In the genomic region with DNA sequence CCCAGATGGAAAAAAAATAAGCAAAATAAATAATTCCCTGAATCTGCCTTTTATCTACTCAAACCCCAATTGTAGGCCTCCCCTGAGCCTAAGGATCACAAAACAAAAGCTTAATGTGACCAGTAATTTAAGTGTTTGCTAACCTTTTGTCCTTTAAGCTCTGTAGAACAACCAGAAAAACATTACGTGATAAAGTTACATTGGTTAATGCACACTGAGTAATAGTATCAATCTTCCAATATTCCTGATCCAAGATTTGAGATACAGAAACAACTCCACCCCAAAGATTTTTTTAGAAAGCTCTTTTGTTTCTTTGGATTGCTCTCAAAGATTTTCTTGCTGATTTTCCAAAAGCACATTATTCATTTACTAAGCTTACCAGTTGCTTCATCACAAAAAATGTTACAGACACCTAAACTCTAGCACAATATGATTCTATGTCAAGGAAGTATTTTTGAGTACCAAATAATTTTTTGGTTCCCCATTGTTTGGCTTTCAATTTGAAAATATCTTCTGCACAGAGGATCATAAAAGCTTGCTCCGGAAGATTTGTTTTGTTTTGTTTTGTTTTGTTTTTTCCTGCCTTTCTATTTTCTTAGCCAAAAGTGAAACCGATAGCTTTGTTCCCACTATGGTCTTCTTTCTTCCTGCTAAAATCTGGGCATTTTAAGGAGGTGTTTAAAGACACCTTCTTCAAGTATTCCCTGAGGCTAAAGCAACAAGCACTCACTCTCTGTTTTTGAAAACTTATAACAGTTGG, we compare ENCODE assay signal across 13 cellular contexts. TPM values are rescaled to one million over a fixed set of nuclear protein-coding genes. Genes with fewer than 3 reads are reported as not detected.
A peak's percentile ranks its signal among the peaks of the same experiment; 100 is the strongest.
DNase-seq lines count a peak whose midpoint lies in the region; ATAC-seq and TF ChIP-seq lines count a peak whose summit lies in the region.
"Had no signal": no experiment of that assay in that cellular context is flagged by ENCODE, and none has a peak within 500 bp of the region (broad histone marks: within the 10 kb centered on the region; RNA-seq: fewer than 3 reads in every experiment).

No MANE protein-coding gene starts in this region.

- H3K27me3 ChIP-seq in mesenchymal stem cell (ENCODE audit: control insufficient read depth in 1 of 2, insufficient read depth in 1 of 2, low read length in 2 of 2), result no peaks in the 10 kb centered on the region
- no peaks in the 10 kb centered on the region for H3K27me3 ChIP-seq in upper lobe of left lung

- no peaks in the 10 kb centered on the region for H3K36me3 ChIP-seq in mesenchymal stem cell (ENCODE audit: control insufficient read depth in 1 of 2, insufficient read depth in 2 of 2, low read depth in 1 of 2, low read length in 2 of 2)
- H3K36me3 ChIP-seq in upper lobe of left lung, result no peaks in the 10 kb centered on the region

- H2BK12ac ChIP-seq in mesenchymal stem cell (ENCODE audit: low read length in 2 of 2), result no peak overlapping the region

- H2AK5ac ChIP-seq in mesenchymal stem cell (ENCODE audit: low read length, severe bottlenecking), result no peak overlapping the region

- H3K36me3 Mint-ChIP-seq in MCF 10A (ENCODE audit: insufficient read depth, unreplicated experiment), result no peaks in the 10 kb centered on the region
- H3K36me3 Mint-ChIP-seq in natural killer cell treated with Interleukin-12 subunit alpha and Interleukin-12 subunit beta and Interleukin-15 and Interleukin-18, amount 100 ng/mL, for 72 hours, result no peaks in the 10 kb centered on the region
- H3K36me3 Mint-ChIP-seq: stimulated activated memory B cell treated with anti-CD40 and anti-IgM and Interleukin-4, amounts not matched to agents 10 μg/mL and 1 μg/mL and 100 μg/mL, for 72 hours had no signal

- POLR2A ChIA-PET in MCF 10A (lab: Yijun Ruan, JAX), result interaction anchor here (0.6 to 1.1 kb wide), 2 partner anchors 17 to 48 kb away, joined by 3 read pairs; no protein-coding TSS in a partner anchor

- peaks cover 9% of the 10 kb centered on the region for H3K4me1 Mint-ChIP-seq in MCF 10A (ENCODE audit: insufficient read depth, unreplicated experiment)
- H3K4me1 Mint-ChIP-seq in natural killer cell treated with Interleukin-12 subunit alpha and Interleukin-12 subunit beta and Interleukin-15 and Interleukin-18, amount 100 ng/mL, for 72 hours (ENCODE audit: low read depth in 2 of 2), result no peaks in the 10 kb centered on the region
- H3K4me1 Mint-ChIP-seq: stimulated activated memory B cell treated with anti-CD40 and anti-IgM and Interleukin-4, amounts not matched to agents 10 μg/mL and 1 μg/mL and 100 μg/mL, for 72 hours; T-helper 17 cell had no signal

- WGBS in mesenchymal stem cell, result 78% methylated on average over 2 of the region's 3 CpGs
- 41 to 46% methylated on average over 3 of the region's 3 CpGs for WGBS in upper lobe of left lung, 2 donors

- no peak for TF ChIP-seq EP300 in upper lobe of left lung (IDR thresholded peaks at IDR 0.05)

- CTCF ChIA-PET in MCF 10A (lab: Yijun Ruan, JAX), result interaction anchor here (0.6 to 4.1 kb wide), 4 partner anchors 18 to 484 kb away, joined by 3 to 26 read pairs (median 6); no protein-coding TSS in a partner anchor

- H3K9me3 Mint-ChIP-seq in MCF 10A (ENCODE audit: unreplicated experiment), result no peaks in the 10 kb centered on the region
- no peaks in the 10 kb centered on the region for H3K9me3 Mint-ChIP-seq in natural killer cell treated with Interleukin-12 subunit alpha and Interleukin-12 subunit beta and Interleukin-15 and Interleukin-18, amount 100 ng/mL, for 72 hours
- H3K9me3 Mint-ChIP-seq: stimulated activated memory B cell treated with anti-CD40 and anti-IgM and Interleukin-4, amounts not matched to agents 10 μg/mL and 1 μg/mL and 100 μg/mL, for 72 hours had no signal

- H3K4me1 ChIP-seq in mesenchymal stem cell (ENCODE audit: control insufficient read depth, insufficient read depth, low read depth, low read length) (peaks cover 2% of the 10 kb centered on the region), upper lobe of left lung (peaks cover 0 to 9% (median 2%) of the 10 kb centered on the region in 4 donors)

- no peaks in the 10 kb centered on the region for H3K9me3 ChIP-seq in mesenchymal stem cell (ENCODE audit: control insufficient read depth, low read length)
- no peaks in the 10 kb centered on the region for H3K9me3 ChIP-seq in upper lobe of left lung

- H2BK15ac ChIP-seq in mesenchymal stem cell (ENCODE audit: low read depth, poor library complexity, severe bottlenecking), result no peak overlapping the region

- BruUV-seq in MCF 10A (replicated peaks; lab: Mats Ljungman, UMichigan), result no TSS peak

- H2BK5ac ChIP-seq in mesenchymal stem cell (ENCODE audit: low read depth, low read length, poor library complexity, severe bottlenecking), result no peak overlapping the region

- DNase-seq in NCI-H1092 treated with DMSO at 0.1 percent for 48 hours (lab: John Stamatoyannopoulos, UW) (peak; percentile 7), NCI-H1092 (lab: John Stamatoyannopoulos, UW) (no peak), MCF 10A (ENCODE audit: unreplicated experiment) (no peak), mesenchymal stem cell (no peak), upper lobe of left lung (no peak)
- DNase-seq in natural killer cell treated with Interleukin-12 subunit alpha and Interleukin-12 subunit beta and Interleukin-15 and Interleukin-18, amount 100 ng/mL, for 72 hours (ENCODE audit: low spot score), result no peak
- no peak for DNase-seq in effector CD8-positive, alpha-beta T cell (lab: John Stamatoyannopoulos, UW)
- DNase-seq: DMS53, KBM-7, T-helper 17 cell had no signal

- no peak overlapping the region for H3K23ac ChIP-seq in mesenchymal stem cell (ENCODE audit: low read length in 2 of 2)

- H3K4me2 ChIP-seq in mesenchymal stem cell (ENCODE audit: low read length, poor library complexity, severe bottlenecking), result peak overlapping the region; percentile 38

- intact Hi-C loops in MCF 10A (cut with micrococcal nuclease), result no loop called here

- no peak overlapping the region for H4K91ac ChIP-seq in mesenchymal stem cell (ENCODE audit: low read length)

- ATAC-seq in upper lobe of left lung (ENCODE audit: low FRiP score in 2 of 2) (peak in 1 of 2 donors; percentile 53), HG02678 (IDR thresholded peaks at IDR 0.05; ENCODE audit: unreplicated experiment) (no peak)
- ATAC-seq in natural killer cell treated with Interleukin-12 subunit alpha and Interleukin-12 subunit beta and Interleukin-15 and Interleukin-18, amount 100 ng/mL, for 72 hours, result no peak
- ATAC-seq: stimulated activated memory B cell treated with anti-CD40 and anti-IgM and Interleukin-4, amounts not matched to agents 10 μg/mL and 1 μg/mL and 100 μg/mL, for 72 hours; T-helper 17 cell had no signal

- H3K27me3 Mint-ChIP-seq in MCF 10A (ENCODE audit: insufficient read depth, unreplicated experiment), result no peaks in the 10 kb centered on the region
- peaks cover 21 to 36% of the 10 kb centered on the region in 2 donors for H3K27me3 Mint-ChIP-seq in natural killer cell treated with Interleukin-12 subunit alpha and Interleukin-12 subunit beta and Interleukin-15 and Interleukin-18, amount 100 ng/mL, for 72 hours

- peak overlapping the region; percentile 88 for H3K27ac ChIP-seq in mesenchymal stem cell (ENCODE audit: low read length, poor library complexity, severe bottlenecking)
- H3K27ac ChIP-seq in upper lobe of left lung, result no peak overlapping the region
- H3K27ac ChIP-seq: 22Rv1 had no signal

- H2AFZ ChIP-seq in mesenchymal stem cell (ENCODE audit: low read depth, low read length), result no peak overlapping the region

- no peak overlapping the region for H3K18ac ChIP-seq in mesenchymal stem cell (ENCODE audit: low read depth in 1 of 2, low read length in 2 of 2)

- no peak overlapping the region for H3K4ac ChIP-seq in mesenchymal stem cell (ENCODE audit: low read depth in 1 of 2, low read length in 2 of 2)

- H3K14ac ChIP-seq in mesenchymal stem cell (ENCODE audit: low read length in 2 of 2), result no peak overlapping the region

- peak overlapping the region; percentile 85 for H3K9ac ChIP-seq in mesenchymal stem cell (ENCODE audit: low read length)

- TF ChIP-seq CTCF in MCF 10A (IDR thresholded peaks at IDR 0.05; ENCODE audit: unreplicated experiment), result no peak
- no peak for TF ChIP-seq CTCF in upper lobe of left lung (IDR thresholded peaks at IDR 0.05)

- H2BK120ac ChIP-seq in mesenchymal stem cell (ENCODE audit: low read depth, low read length), result no peak overlapping the region

- H3K79me1 ChIP-seq in mesenchymal stem cell (replicated peaks; ENCODE audit: low read length, poor library complexity, severe bottlenecking), result no peaks in the 10 kb centered on the region

- peak overlapping the region in 1 of 2 experiments; percentile 75 for H3K4me3 ChIP-seq in mesenchymal stem cell (ENCODE audit: insufficient read depth in 1 of 2, low read depth in 1 of 2, low read length in 2 of 2)
- H3K4me3 ChIP-seq in upper lobe of left lung, result peak overlapping the region in 3 of 4 donors; percentile 13 to 38 (median 35)

- H3K27ac Mint-ChIP-seq in MCF 10A (ENCODE audit: low read depth, unreplicated experiment), result no peak overlapping the region
- H3K27ac Mint-ChIP-seq in natural killer cell treated with Interleukin-12 subunit alpha and Interleukin-12 subunit beta and Interleukin-15 and Interleukin-18, amount 100 ng/mL, for 72 hours, result no peak overlapping the region
- H3K27ac Mint-ChIP-seq: stimulated activated memory B cell treated with anti-CD40 and anti-IgM and Interleukin-4, amounts not matched to agents 10 μg/mL and 1 μg/mL and 100 μg/mL, for 72 hours; T-helper 17 cell had no signal

- no peak overlapping the region for H4K8ac ChIP-seq in mesenchymal stem cell (ENCODE audit: low read length)

- peak overlapping the region; percentile 26 for H3K4me3 Mint-ChIP-seq in MCF 10A (ENCODE audit: unreplicated experiment)
- H3K4me3 Mint-ChIP-seq in natural killer cell treated with Interleukin-12 subunit alpha and Interleukin-12 subunit beta and Interleukin-15 and Interleukin-18, amount 100 ng/mL, for 72 hours, result no peak overlapping the region
- H3K4me3 Mint-ChIP-seq: stimulated activated memory B cell treated with anti-CD40 and anti-IgM and Interleukin-4, amounts not matched to agents 10 μg/mL and 1 μg/mL and 100 μg/mL, for 72 hours; T-helper 17 cell had no signal

- no peak for TF ChIP-seq POLR2A in upper lobe of left lung (IDR thresholded peaks at IDR 0.05)

RNA-seq across cellular contexts. Expression of gene TRIL, which starts 54.2 kb away (rescaled TPM):
- total RNA-seq in MCF 10A (2022), result not detected in 2 replicates
- 6.3 TPM for polyA plus RNA-seq in mesenchymal stem cell (2013, experiment 1 of 2)
- polyA plus RNA-seq in mesenchymal stem cell (2013, experiment 2 of 2), result 6.2 TPM
- total RNA-seq in upper lobe of left lung, result 10 to 100 TPM in 1 of 6 donors, 1 to 10 TPM in 5; 2.8 to 11.0 (median 5.6) TPM
- under 1 TPM in 1 of 2 donors, not detected in 1; 0.11 TPM for total RNA-seq in natural killer cell treated with Interleukin-12 subunit alpha and Interleukin-12 subunit beta and Interleukin-15 and Interleukin-18, amount 100 ng/mL, for 72 hours
- total RNA-seq: T-helper 17 cell had no signal
